In the genomic region with DNA sequence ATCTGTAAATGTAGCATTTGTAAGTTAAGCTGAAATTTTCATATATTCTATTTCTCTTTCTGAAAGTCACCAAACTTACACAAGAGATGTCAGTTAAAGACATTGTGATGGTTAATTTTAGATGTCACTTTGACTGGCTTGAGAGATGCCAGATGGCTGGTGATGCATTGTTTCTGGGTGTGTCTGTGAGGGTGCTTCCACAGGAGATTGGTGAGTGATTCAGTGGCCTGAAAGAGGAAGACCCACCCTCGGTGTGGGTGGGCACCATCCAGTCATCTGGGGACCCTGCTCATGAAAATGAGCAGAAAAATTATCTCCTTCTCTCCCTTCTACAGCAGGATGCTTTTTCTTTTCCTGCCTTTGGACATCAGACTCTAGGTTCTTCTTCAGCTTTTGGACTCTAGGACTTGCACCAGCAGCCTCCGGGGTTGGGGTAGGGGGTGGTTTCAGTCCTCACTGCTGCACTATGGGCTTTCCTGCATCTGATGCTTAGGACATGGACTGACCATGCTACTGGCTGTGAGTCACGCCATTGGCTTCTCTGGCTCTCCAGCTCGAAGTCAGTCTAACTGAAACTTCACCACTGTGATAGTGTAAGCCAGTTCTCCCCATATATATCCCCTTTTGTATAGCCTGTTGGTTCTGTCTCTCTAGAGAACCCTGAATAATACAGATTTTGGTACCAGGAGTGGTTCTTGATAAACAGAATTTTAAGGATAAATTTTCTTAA, we compare ENCODE assay signal across 11 cellular contexts. TPM values are rescaled to one million over a fixed set of nuclear protein-coding genes. Genes with fewer than 3 reads are reported as not detected.
DNase-seq lines count a peak whose midpoint lies in the region; ATAC-seq, FAIRE-seq and TF ChIP-seq lines count a peak whose summit lies in the region.
"Had no signal": no experiment of that assay in that cellular context is flagged by ENCODE, and none has a peak within 500 bp of the region (broad histone marks: within the 10 kb centered on the region; RNA-seq: fewer than 3 reads in every experiment).

No MANE protein-coding gene starts in this region.

- H2AFZ ChIP-seq in H9 (ENCODE audit: low read length) = no peak overlapping the region

- CTCF ChIA-PET in A549 (lab: Yijun Ruan, JAX) = interaction anchor here (0.5 to 4.1 kb wide), 4 partner anchors 148 to 740 kb away, joined by 3 to 61 read pairs (median 4); no protein-coding TSS in a partner anchor

- no peak for TF ChIP-seq EP300 in A549 (IDR thresholded peaks at IDR 0.05)

- H2BK120ac ChIP-seq in H9 (ENCODE audit: low read depth, low read length, poor library complexity, severe bottlenecking) = no peak overlapping the region

- H4K20me1 ChIP-seq in H9 (ENCODE audit: control insufficient read depth, insufficient read depth, insufficient read length) = no peaks in the 10 kb centered on the region

- TF ChIP-seq CTCF in A549 (IDR thresholded peaks at IDR 0.05) = no peak
- TF ChIP-seq CTCF in ascending aorta (IDR thresholded peaks at IDR 0.05) = no peak
- no peak for TF ChIP-seq CTCF in H9 (conservative IDR thresholded peaks at IDR 0.05)

- intact Hi-C loops in ascending aorta (cut with DNase I) = loop anchor here (2.0 to 10.0 kb wide), 4 partner anchors 41 to 359 kb away; a partner anchor contains a TSS

- no peak overlapping the region for H2AK5ac ChIP-seq in H9 (ENCODE audit: insufficient read length, low read length)

- no peak overlapping the region for H3K18ac ChIP-seq in H9 (ENCODE audit: insufficient read length, low read depth, low read length)

- TF ChIP-seq RAD21 in A549 (conservative IDR thresholded peaks at IDR 0.05 in 1 of 2, IDR thresholded peaks at IDR 0.05 in 1 of 2) = 0 out of 5 replicates have a peak, but pooled peaks of 1 of the 2 experiments have one; percentile 11

- H2BK15ac ChIP-seq in H9 (ENCODE audit: low read depth, low read length) = no peak overlapping the region

- H3T11ph ChIP-seq in H9 (ENCODE audit: low read length) = no peak overlapping the region

- POLR2A ChIA-PET in A549 (lab: Yijun Ruan, JAX) = no interaction called here

- H3K9ac ChIP-seq in H9 (ENCODE audit: extremely low read depth, insufficient read length, low read length) = no peak overlapping the region

- no peak overlapping the region for H4K8ac ChIP-seq in H9 (replicated peaks; ENCODE audit: insufficient read length, low read depth, low read length)

- WGBS in A549 (ENCODE audit: missing lambda C conversion rate) = 39% methylated on average over 4 of the region's 4 CpGs
- WGBS in H9 (ENCODE audit: extremely low coverage, insufficient read length, low lambda C conversion rate) = no CpG with 5 or more reads among the region's 4 CpGs

- peak in 1 of 2 experiments; percentile 12 for DNase-seq in A549 (ENCODE audit: low read depth in 1 of 2, low spot score in 1 of 2)
- no peak for DNase-seq in GM12892 (ENCODE audit: insufficient read length)
- peak; percentile 6 for DNase-seq in T1000 (lab: John Stamatoyannopoulos, UW)
- DNase-seq in islet precursor cell = peak; percentile 88
- no peak for DNase-seq in ascending aorta (ENCODE audit: low spot score in 2 of 2)
- DNase-seq in H9 = no peak

- FAIRE-seq in A549 (lab: Jason Lieb, UNC) (no peak), GM12892 (lab: Jason Lieb, UNC) (peak; percentile 74)
- FAIRE-seq: G401.6 had no signal

- H3K4me2 ChIP-seq in A549 = peak overlapping the region; percentile 9; the same call in 1 of the 3 replicates
- no peak overlapping the region for H3K4me2 ChIP-seq in H9 (ENCODE audit: insufficient read depth, insufficient read length, low read length)

- no peaks in the 10 kb centered on the region for H3K79me1 ChIP-seq in H9 (ENCODE audit: insufficient read depth, low read depth, low read length, poor library complexity, severe bottlenecking)

- H4K5ac ChIP-seq in H9 (ENCODE audit: insufficient read length, low read depth, low read length) = no peak overlapping the region

- H3K9me3 ChIP-seq in A549 = no peaks in the 10 kb centered on the region
- no peaks in the 10 kb centered on the region for H3K9me3 ChIP-seq in ascending aorta
- no peaks in the 10 kb centered on the region for H3K9me3 ChIP-seq in H9 (ENCODE audit: control insufficient read depth, low read depth, low read length)

- H3K27ac ChIP-seq in A549 (peak overlapping the region in 1 of 2 experiments; percentile 12; a peak in 1 of 6 replicates), ascending aorta (peak overlapping the region in 1 of 2 donors; percentile 28), H9 (ENCODE audit: insufficient read length, low read depth, low read length) (no peak overlapping the region)

- no peaks in the 10 kb centered on the region for H3K36me3 ChIP-seq in ascending aorta

- ATAC-seq in A549 (peak; percentile 80; a peak in 5 of 6 replicates), GM21576 (IDR thresholded peaks at IDR 0.05; ENCODE audit: unreplicated experiment) (no peak), HG03442 (IDR thresholded peaks at IDR 0.05; ENCODE audit: unreplicated experiment) (no peak)

- H3K4me1 ChIP-seq in A549 (peaks cover 14% of the 10 kb centered on the region; the same call in 1 of the 3 replicates), ascending aorta (peaks cover 0 to 6% of the 10 kb centered on the region in 2 donors), H9 (ENCODE audit: insufficient read depth, low read length) (no peaks in the 10 kb centered on the region)

- H3K4ac ChIP-seq in H9 (ENCODE audit: low read depth, low read length) = no peak overlapping the region

- H3K9me3 Mint-ChIP-seq in H9 = peaks cover 7% of the 10 kb centered on the region in 2 experiments; a peak in 4 of 5 replicates

- no peak overlapping the region for H3K23ac ChIP-seq in H9 (ENCODE audit: insufficient read length, low read depth, low read length)

- TF ChIP-seq POLR2A in A549 (IDR thresholded peaks at IDR 0.05; ENCODE audit: low read length) = no peak
- no peak for TF ChIP-seq POLR2A in GM12892 (IDR thresholded peaks at IDR 0.05; ENCODE audit: low read depth, low read length)

- no peaks in the 10 kb centered on the region for H3K27me3 Mint-ChIP-seq in H9 (ENCODE audit: low read depth)

- no peak overlapping the region for H3K27ac Mint-ChIP-seq in H9
- H3K27ac Mint-ChIP-seq: brain had no signal

- H3K14ac ChIP-seq in H9 (ENCODE audit: insufficient read depth, low read length) = no peak overlapping the region

- no peak overlapping the region for H2BK20ac ChIP-seq in H9 (ENCODE audit: low read depth, low read length, poor library complexity, severe bottlenecking)

- no peak overlapping the region for H3K4me3 Mint-ChIP-seq in H9
- H3K4me3 Mint-ChIP-seq: brain had no signal

- H3K4me3 ChIP-seq in A549 = no peak overlapping the region
- no peak overlapping the region for H3K4me3 ChIP-seq in ascending aorta

- H3K79me2 ChIP-seq in H9 (ENCODE audit: insufficient read depth, low read length) = no peaks in the 10 kb centered on the region

- no peaks in the 10 kb centered on the region for H3K23me2 ChIP-seq in H9 (ENCODE audit: insufficient read length, low read depth, low read length, poor library complexity, severe bottlenecking)

- H3K27me3 ChIP-seq in ascending aorta = no peaks in the 10 kb centered on the region
- no peaks in the 10 kb centered on the region for H3K27me3 ChIP-seq in H9 (ENCODE audit: insufficient read depth, low read length)

- H3K36me3 Mint-ChIP-seq in H9 (ENCODE audit: insufficient read depth in 1 of 3, low read depth in 3 of 3) = no peaks in the 10 kb centered on the region
- H3K36me3 Mint-ChIP-seq: brain had no signal

- H2BK5ac ChIP-seq in H9 (ENCODE audit: insufficient read length, low read length) = no peak overlapping the region

- no peak overlapping the region for H2BK12ac ChIP-seq in H9 (ENCODE audit: insufficient read length, low read depth, low read length)

- no peak overlapping the region for H4K91ac ChIP-seq in H9 (ENCODE audit: insufficient read length, low read depth, low read length)

- no peak overlapping the region for H3K56ac ChIP-seq in H9 (ENCODE audit: insufficient read length, low read depth, low read length)

- H3K4me1 Mint-ChIP-seq in H9 = no peaks in the 10 kb centered on the region
- H3K4me1 Mint-ChIP-seq: brain had no signal

TF ChIP-seq in A549, 52 proteins besides CTCF, POLR2A, EP300 and RAD21 (continues in another document):
- TF ChIP-seq HES2 (IDR thresholded peaks at IDR 0.05) (no peak), TP53 (CRISPR knock-in tag; IDR thresholded peaks at IDR 0.05) (no peak)

RNA-seq across cellular contexts. Expression of gene PDE6H, which starts 20.9 kb away (rescaled TPM):
- polyA plus RNA-seq in A549 (2011; rRNA removed) (not detected in 2 replicates), A549 (2017; fragmentation: RNase III; extraction: RNeasy Plus Mini Kit Qiagen cat#74134 plus additional on column Dnase treatment) (not detected in 3 replicates)
- polyA plus RNA-seq in A549 (2012; cell fraction: cytosol; rRNA removed) = not detected in 2 replicates
- not detected in 2 replicates for polyA plus RNA-seq in A549 (2012; cell fraction: nucleus; rRNA removed)
- not detected in 2 replicates for polyA minus RNA-seq in A549 (2011; rRNA and poly(A)+ RNA removed)
- not detected for polyA plus RNA-seq in GM12892 (2012; ENCODE audit: missing spikeins)
- total RNA-seq in ascending aorta (not detected), H9 (2021) (not detected in 2 replicates)
- total RNA-seq: SK-MEL-5 had no signal

RNA-seq across cellular contexts. Expression of gene ARHGDIB, which starts 32.3 kb away (rescaled TPM):
- polyA plus RNA-seq in A549 (2011; rRNA removed) (3.5 and 4.1 TPM in 2 replicates), A549 (2017; fragmentation: RNase III; extraction: RNeasy Plus Mini Kit Qiagen cat#74134 plus additional on column Dnase treatment) (0.84 to 1.4 TPM (median 1.0 TPM) in 3 replicates)
- polyA plus RNA-seq in A549 (2012; cell fraction: cytosol; rRNA removed) = 2.8 and 3.2 TPM in 2 replicates
- polyA plus RNA-seq in A549 (2012; cell fraction: nucleus; rRNA removed) = 0.97 and 2.8 TPM in 2 replicates
- 1.9 and 2.5 TPM in 2 replicates for polyA minus RNA-seq in A549 (2011; rRNA and poly(A)+ RNA removed)
- 970 TPM for polyA plus RNA-seq in GM12892 (2012; ENCODE audit: missing spikeins)
- total RNA-seq in ascending aorta (87.1 TPM), H9 (2021) (0.29 and 0.44 TPM in 2 replicates)

RNA-seq across cellular contexts. Expression of gene ERP27, which starts 55.4 kb away (rescaled TPM):
- polyA plus RNA-seq in A549 (2011; rRNA removed) (0.15 and 0.28 TPM in 2 replicates), A549 (2017; fragmentation: RNase III; extraction: RNeasy Plus Mini Kit Qiagen cat#74134 plus additional on column Dnase treatment) (0.09 TPM in 1 of 3 replicates, not detected in the others)
- polyA plus RNA-seq in A549 (2012; cell fraction: cytosol; rRNA removed) = not detected in 2 replicates
- polyA plus RNA-seq in A549 (2012; cell fraction: nucleus; rRNA removed) = not detected in 2 replicates
- polyA minus RNA-seq in A549 (2011; rRNA and poly(A)+ RNA removed) = not detected in 2 replicates
- polyA plus RNA-seq in GM12892 (2012; ENCODE audit: missing spikeins) = 0.91 TPM
- total RNA-seq in ascending aorta (not detected), H9 (2021) (not detected in 2 replicates)

Comparison
In these comparisons a context has a peak if more than half of its experiments do, and no peak if none do; other contexts are left out.
1. ATAC-seq: peak in A549 (2 of 2); none in GM21576 (single experiment) and HG03442 (single experiment).
2. DNase-seq: peak in T1000 (single experiment) and islet precursor cell (single experiment); none in GM12892 (single experiment), ascending aorta (0 of 2) and H9 (single experiment).
3. RNA of gene ARHGDIB, which starts 32.3 kb away (total RNA-seq): 87.1 TPM in ascending aorta (single experiment); 0.29 to 0.44 TPM in H9; every median in the first group is over 10 times any median in the second.